Comparison of ENCODE assay signal across 8 cellular contexts in genomic region chr1:27528701-27529637, GRCh38. TPM values are rescaled to one million over a fixed set of nuclear protein-coding genes. Genes with fewer than 3 reads are reported as not detected.
DNase-seq lines count a peak whose midpoint lies in the region; ATAC-seq and TF ChIP-seq lines count a peak whose summit lies in the region.

No MANE protein-coding gene starts in this region.

- H3K27me3 ChIP-seq in HUES64 (ENCODE audit: insufficient read depth, low read length) (peaks cover 3% of the 10 kb centered on the region; the same call in 1 of the 2 replicates), WERI-Rb-1 (ENCODE audit: insufficient read depth, low read depth, severe bottlenecking) (no peaks in the 10 kb centered on the region), neuronal stem cell (ENCODE audit: control insufficient read depth in 3 of 3, insufficient read depth in 3 of 3, low read depth in 1 of 3, low read length in 3 of 3) (no peaks in the 10 kb centered on the region)

- no peak for TF ChIP-seq CTCF in WERI-Rb-1 (IDR thresholded peaks at IDR 0.05; ENCODE audit: low read depth, low read length)

- H3K4me3 ChIP-seq in HUES64 (ENCODE audit: low read length) (peak overlapping the region; percentile 50), WERI-Rb-1 (ENCODE audit: low read depth, low read length) (peak overlapping the region; percentile 46), neuronal stem cell (ENCODE audit: low read length in 2 of 2) (peak overlapping the region in 1 of 2 donors; percentile 72)

- peak overlapping the region; percentile 96 for H3K18ac ChIP-seq in neuronal stem cell (ENCODE audit: low read length)

- H2BK15ac ChIP-seq in neuronal stem cell (ENCODE audit: low read length), result peak overlapping the region; percentile 13

- peak overlapping the region; percentile 46 for H3K23ac ChIP-seq in neuronal stem cell (ENCODE audit: low read depth, low read length, poor library complexity)

- H3K4ac ChIP-seq in neuronal stem cell (ENCODE audit: low read length), result peak overlapping the region; percentile 28

- no peaks in the 10 kb centered on the region for H3K79me1 ChIP-seq in neuronal stem cell (ENCODE audit: low read depth, low read length)

- H3K27ac ChIP-seq in HUES64 (ENCODE audit: low read depth, low read length) (peak overlapping the region; percentile 35; the same call in 1 of the 2 replicates), WERI-Rb-1 (peak overlapping the region; percentile 94), neuronal stem cell (replicated peaks; ENCODE audit: low read length) (peak overlapping the region; percentile 33)

- H3K4me2 ChIP-seq in neuronal stem cell (ENCODE audit: insufficient read depth, low read length, poor library complexity, severe bottlenecking), result peak overlapping the region; percentile 96

- H3K36me3 ChIP-seq in HUES64 (ENCODE audit: insufficient read depth, low read length) (no peaks in the 10 kb centered on the region), WERI-Rb-1 (peaks cover 5% of the 10 kb centered on the region; the same call in 1 of the 2 replicates), neuronal stem cell (replicated peaks in 1 of 2; ENCODE audit: control insufficient read depth in 2 of 2, insufficient read depth in 2 of 2, low read length in 2 of 2) (peaks cover 5 to 16% of the 10 kb centered on the region in 2 donors)

- H3K14ac ChIP-seq in neuronal stem cell (ENCODE audit: low read length), result peak overlapping the region; percentile 87

- H4K8ac ChIP-seq in neuronal stem cell (ENCODE audit: low read depth, low read length), result no peak overlapping the region

- H2BK5ac ChIP-seq in neuronal stem cell (ENCODE audit: low read length), result peak overlapping the region; percentile 90

- H2BK120ac ChIP-seq in neuronal stem cell (ENCODE audit: low read depth, low read length), result peak overlapping the region; percentile 84

- peak overlapping the region; percentile 71 for H2AFZ ChIP-seq in neuronal stem cell (ENCODE audit: low read length)

- 39% methylated on average over 18 of the region's 18 CpGs for WGBS in HUES64
- WGBS in neuronal stem cell (ENCODE audit: extremely low coverage in 2 of 2, insufficient read length in 2 of 2, insufficient replicate concordance in 1 of 2), 2 donors, result no CpG with 5 or more reads among the region's 18 CpGs

- DNase-seq in AG08396 (ENCODE audit: low spot score) (peak; percentile 76), WERI-Rb-1 (peak; percentile 61), fibroblast of the conjunctiva (ENCODE audit: low read depth) (peak; percentile 50), neuronal stem cell (ENCODE audit: low spot score) (no peak), GF-D8 (lab: John Stamatoyannopoulos, UW) (no peak)

- ATAC-seq in HG03045 (IDR thresholded peaks at IDR 0.05; ENCODE audit: unreplicated experiment) (no peak), HG03025 (IDR thresholded peaks at IDR 0.05; ENCODE audit: low FRiP score, unreplicated experiment) (no peak)

- H4K91ac ChIP-seq in neuronal stem cell (ENCODE audit: low read depth, low read length, poor library complexity), result peak overlapping the region; percentile 89

- H2BK12ac ChIP-seq in neuronal stem cell (ENCODE audit: low read length), result peak overlapping the region; percentile 77

- H3K9me3 ChIP-seq in HUES64 (ENCODE audit: insufficient read depth, low read depth, low read length) (no peaks in the 10 kb centered on the region), WERI-Rb-1 (ENCODE audit: severe bottlenecking) (no peaks in the 10 kb centered on the region), neuronal stem cell (replicated peaks in 1 of 2; ENCODE audit: control insufficient read depth in 2 of 2, insufficient read depth in 1 of 2, low read depth in 1 of 2, low read length in 2 of 2) (no peaks in the 10 kb centered on the region)

- H3K4me1 ChIP-seq in HUES64 (ENCODE audit: insufficient read depth, low read length) (peaks cover 29% of the 10 kb centered on the region), neuronal stem cell (ENCODE audit: control insufficient read depth in 2 of 2, insufficient read depth in 1 of 2, low read depth in 1 of 2, low read length in 2 of 2) (peaks cover 36 to 53% of the 10 kb centered on the region in 2 donors)

- H3K9ac ChIP-seq in HUES64 (ENCODE audit: low read depth, low read length) (peak overlapping the region; percentile 34), neuronal stem cell (ENCODE audit: low read depth, low read length, poor library complexity) (peak overlapping the region; percentile 73)

- H2AK5ac ChIP-seq in neuronal stem cell (ENCODE audit: low read depth, low read length), result peak overlapping the region; percentile 98

RNA-seq across cellular contexts. Expression of gene WASF2, which starts 39.0 kb away (rescaled TPM):
- 39.8 TPM for polyA plus RNA-seq in HUES64 (2013, experiment 1 of 2)
- polyA plus RNA-seq in HUES64 (2013, experiment 2 of 2), result 49.3 TPM
- polyA plus RNA-seq in neuronal stem cell (2013, experiment 1 of 2), result 44.1 TPM
- 45.8 TPM for polyA plus RNA-seq in neuronal stem cell (2013, experiment 2 of 2)

Comparison
In these comparisons a context has a peak if more than half of its experiments do, and no peak if none do; other contexts are left out.
1. DNase-seq: peak in AG08396 (single experiment), WERI-Rb-1 (single experiment) and fibroblast of the conjunctiva (single experiment); none in neuronal stem cell (single experiment) and GF-D8 (single experiment).
2. H3K27ac ChIP-seq: peak in every context shown above with its lines; median percentile 94 in WERI-Rb-1; 35 in HUES64; 33 in neuronal stem cell.